Comparison of ENCODE assay signal across 8 cellular contexts in the genomic region with DNA sequence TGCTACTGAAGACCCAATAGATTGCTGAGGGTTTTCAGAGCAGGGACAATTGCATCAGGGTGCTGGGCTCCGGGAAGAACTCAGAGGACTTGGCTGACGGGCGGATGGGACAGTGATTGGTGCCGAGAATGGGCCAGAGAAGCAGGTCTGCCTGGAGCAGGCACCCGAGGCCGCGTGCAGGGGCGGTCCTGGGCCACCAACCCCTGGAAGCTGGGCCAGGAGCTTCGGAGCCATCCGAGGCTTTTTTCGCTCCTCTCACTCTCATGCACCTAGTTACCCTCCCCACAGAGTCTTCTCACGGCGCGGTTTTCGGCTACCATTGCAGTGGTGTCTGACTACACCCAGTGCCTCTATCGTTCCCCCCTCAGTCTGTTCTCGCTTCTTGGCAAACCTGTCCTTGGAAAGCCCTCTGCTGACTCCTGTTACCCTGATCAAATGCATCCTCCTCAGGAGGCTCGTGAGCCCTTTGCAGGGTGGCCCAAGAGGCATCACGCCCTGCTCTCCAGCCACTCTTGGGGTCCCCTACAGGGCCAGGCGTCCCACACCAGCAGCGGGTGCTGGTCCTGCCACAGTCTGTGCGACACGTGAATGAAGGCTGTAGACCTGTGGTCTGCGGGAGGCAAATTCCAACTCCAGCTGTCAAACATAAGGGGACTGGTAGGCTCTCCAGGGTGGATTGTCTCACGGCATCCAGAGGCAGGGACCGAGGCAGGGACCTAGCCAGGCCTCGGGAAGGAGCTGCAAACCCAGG. TPM values are rescaled to one million over a fixed set of nuclear protein-coding genes. Genes with fewer than 3 reads are reported as not detected.
A peak's percentile ranks its signal among the peaks of the same experiment; 100 is the strongest.
DNase-seq lines count a peak whose midpoint lies in the region; ATAC-seq, FAIRE-seq and TF ChIP-seq lines count a peak whose summit lies in the region.

No MANE protein-coding gene starts in this region.

- H3K36me3 ChIP-seq in BLaER1 treated with 17β-estradiol and CSF1 and Interleukin-3, amounts not matched to agents 10 nM and 100 nM = peaks cover 20 to 28% (median 25%) of the 10 kb centered on the region in 11 experiments

- H4K20me1 ChIP-seq in BLaER1 treated with 17β-estradiol and CSF1 and Interleukin-3, amounts not matched to agents 10 nM and 100 nM = peaks cover 0 to 35% (median 31%) of the 10 kb centered on the region in 11 experiments; a peak in 19 of 22 replicates

- H3K9ac ChIP-seq in BLaER1 treated with 17β-estradiol and CSF1 and Interleukin-3, amounts not matched to agents 10 nM and 100 nM = peak overlapping the region; percentile 85 to 96 (median 89)

- H3K9me3 Mint-ChIP-seq in effector memory CD8-positive, alpha-beta T cell = no peaks in the 10 kb centered on the region
- H3K9me3 Mint-ChIP-seq in neural crest cell = no peaks in the 10 kb centered on the region

- H3K4me3 ChIP-seq in BLaER1 treated with 17β-estradiol and CSF1 and Interleukin-3, amounts not matched to agents 10 nM and 100 nM = peak overlapping the region; percentile 71 to 95 (median 84)
- peak overlapping the region; percentile 94 for H3K4me3 ChIP-seq in NB4 (ENCODE audit: low read depth, low read length)

- peak overlapping the region; percentile 84 to 87 for H3K4me3 Mint-ChIP-seq in effector memory CD8-positive, alpha-beta T cell
- peak overlapping the region; percentile 87 for H3K4me3 Mint-ChIP-seq in neural crest cell

- no peak for FAIRE-seq in H54 (lab: Jason Lieb, UNC)

- peak overlapping the region; percentile 89 to 100 (median 98) for H3K4me2 ChIP-seq in BLaER1 treated with 17β-estradiol and CSF1 and Interleukin-3, amounts not matched to agents 10 nM and 100 nM

- peak overlapping the region; percentile 53 to 79 for H3K27ac Mint-ChIP-seq in effector memory CD8-positive, alpha-beta T cell
- H3K27ac Mint-ChIP-seq in neural crest cell (ENCODE audit: unreplicated experiment) = peak overlapping the region; percentile 67

- no peaks in the 10 kb centered on the region for H3K27me3 ChIP-seq in BLaER1 treated with 17β-estradiol and CSF1 and Interleukin-3, amounts not matched to agents 10 nM and 100 nM

- no peak for TF ChIP-seq POLR2A in NB4 (IDR thresholded peaks at IDR 0.05; ENCODE audit: extremely low read depth, insufficient read length)
- no peak for TF ChIP-seq POLR2A in H54 (IDR thresholded peaks at IDR 0.05; ENCODE audit: low read depth, low read length)

- no peak for ATAC-seq in effector memory CD8-positive, alpha-beta T cell (replicated peaks)
- ATAC-seq in GM21515 (IDR thresholded peaks at IDR 0.05; ENCODE audit: unreplicated experiment) (no peak), GM21576 (IDR thresholded peaks at IDR 0.05; ENCODE audit: unreplicated experiment) (no peak)

- H3K27ac ChIP-seq in BLaER1 treated with 17β-estradiol and CSF1 and Interleukin-3, amounts not matched to agents 10 nM and 100 nM = peak overlapping the region in 4 of 11 experiments; percentile 83 to 86 (median 85); a peak in 5 of 22 replicates

- peaks cover 14 to 20% of the 10 kb centered on the region in 2 donors for H3K4me1 Mint-ChIP-seq in effector memory CD8-positive, alpha-beta T cell (ENCODE audit: low read depth in 2 of 2)
- peaks cover 15% of the 10 kb centered on the region for H3K4me1 Mint-ChIP-seq in neural crest cell

- H3K36me3 Mint-ChIP-seq in effector memory CD8-positive, alpha-beta T cell (ENCODE audit: insufficient read depth) = peaks cover 14% of the 10 kb centered on the region
- H3K36me3 Mint-ChIP-seq in neural crest cell (ENCODE audit: low read depth) = peaks cover 5% of the 10 kb centered on the region

- DNase-seq in NB4 (ENCODE audit: low read depth) (no peak), neural crest cell (ENCODE audit: low read depth, low spot score) (no peak), H54 (ENCODE audit: insufficient read length, low spot score) (no peak), amniotic stem cell (lab: John Stamatoyannopoulos, UW) (no peak)
- DNase-seq in effector memory CD8-positive, alpha-beta T cell = no peak

- no peaks in the 10 kb centered on the region for H3K9me3 ChIP-seq in BLaER1 treated with 17β-estradiol and CSF1 and Interleukin-3, amounts not matched to agents 10 nM and 100 nM (replicated peaks in 1 of 11)

- TF ChIP-seq CTCF in NB4 (IDR thresholded peaks at IDR 0.05; ENCODE audit: low read depth, low read length) = no peak
- TF ChIP-seq CTCF in neural crest cell (conservative IDR thresholded peaks at IDR 0.05) = no peak

- H3K27me3 Mint-ChIP-seq in effector memory CD8-positive, alpha-beta T cell = no peaks in the 10 kb centered on the region
- no peaks in the 10 kb centered on the region for H3K27me3 Mint-ChIP-seq in neural crest cell (ENCODE audit: low read depth)

- peaks cover 37 to 77% (median 62%) of the 10 kb centered on the region in 10 experiments for H3K4me1 ChIP-seq in BLaER1 treated with 17β-estradiol and CSF1 and Interleukin-3, amounts not matched to agents 10 nM and 100 nM

RNA-seq across cellular contexts. Expression of gene CLPTM1L, which starts 1.2 kb away (rescaled TPM):
- 95.1 and 103 TPM in 2 replicates for total RNA-seq in neural crest cell

RNA-seq across cellular contexts. Expression of gene TERT, which starts 51.2 kb away (rescaled TPM):
- total RNA-seq in neural crest cell = 2.9 and 5.6 TPM in 2 replicates
